Comparison of ENCODE assay signal across 22 cellular contexts in genomic region chr3:196203833-196204232, GRCh38. TPM values are rescaled to one million over a fixed set of nuclear protein-coding genes. Genes with fewer than 3 reads are reported as not detected.
DNase-seq lines count a peak whose midpoint lies in the region; ATAC-seq, FAIRE-seq and TF ChIP-seq lines count a peak whose summit lies in the region.
"Had no signal": no experiment of that assay in that cellular context is flagged by ENCODE, and none has a peak within 500 bp of the region (broad histone marks: within the 10 kb centered on the region; RNA-seq: fewer than 3 reads in every experiment).

No MANE protein-coding gene starts in this region.

- H4K20me1 ChIP-seq in GM12878 (ENCODE audit: control insufficient read depth, insufficient read depth), result no peaks in the 10 kb centered on the region

- H3K4me3 ChIP-seq in right atrium auricular region (no peak overlapping the region), GM12878 (no peak overlapping the region), upper lobe of right lung (no peak overlapping the region)
- H3K4me3 ChIP-seq in effector memory CD4-positive, alpha-beta T cell (ENCODE audit: insufficient read depth, low read depth, low read length, poor library complexity, severe bottlenecking), result no peak overlapping the region
- H3K4me3 ChIP-seq: SK-N-MC had no signal

- H3K9me3 ChIP-seq in right atrium auricular region (peaks cover 0 to 4% of the 10 kb centered on the region in 2 donors), GM12878 (replicated peaks; ENCODE audit: control insufficient read depth, insufficient read depth, low read length) (no peaks in the 10 kb centered on the region; the same call in 2 of the 3 replicates), upper lobe of right lung (no peaks in the 10 kb centered on the region)
- no peaks in the 10 kb centered on the region for H3K9me3 ChIP-seq in effector memory CD4-positive, alpha-beta T cell (ENCODE audit: control insufficient read depth, low read length)

- no peak overlapping the region for H2AFZ ChIP-seq in GM12878 (ENCODE audit: control insufficient read depth, low read depth, low read length)

- RAD21 ChIA-PET in GM12878 (lab: Charles Lee; ENCODE audit: unreplicated experiment), result interaction anchor here (1.4 kb wide), 1 partner anchor 130 kb away, joined by 4 read pairs; no protein-coding TSS in a partner anchor

- 26% methylated on average over 3 of the region's 3 CpGs for WGBS in GM12878 (ENCODE audit: insufficient coverage, insufficient replicate concordance, low lambda C conversion rate, missing lambda C conversion rate)

- CTCF ChIA-PET in GM12878 (lab: Yijun Ruan, JAX), result interaction anchor here (0.5 to 2.4 kb wide), 4 partner anchors 17 to 284 kb away, joined by 3 to 8 read pairs (median 3); no protein-coding TSS in a partner anchor

- no peaks in the 10 kb centered on the region for H3K27me3 ChIP-seq in right atrium auricular region
- H3K27me3 ChIP-seq in GM12878 (replicated peaks in 1 of 2; ENCODE audit: control insufficient read depth in 2 of 2, insufficient read depth in 2 of 2, low read length in 1 of 2), result no peaks in the 10 kb centered on the region
- no peaks in the 10 kb centered on the region for H3K27me3 ChIP-seq in upper lobe of right lung
- H3K27me3 ChIP-seq in effector memory CD4-positive, alpha-beta T cell (replicated peaks; ENCODE audit: control insufficient read depth, insufficient read depth, low read length, poor library complexity, severe bottlenecking), result no peaks in the 10 kb centered on the region

- TF ChIP-seq CTCF in right atrium auricular region (IDR thresholded peaks at IDR 0.05) (no peak), GM12878 (IDR thresholded peaks at IDR 0.05 in 2 of 3, conservative IDR thresholded peaks at IDR 0.05 in 1 of 3; ENCODE audit: control insufficient read depth in 2 of 3, extremely low read depth in 1 of 3, insufficient read depth in 1 of 3, low read depth in 3 of 3, low read length in 3 of 3) (no peak), upper lobe of right lung (IDR thresholded peaks at IDR 0.05) (no peak)

- intact Hi-C loops in Right ventricle myocardium inferior (cut with DNase I), result no loop called here
- intact Hi-C loops in GM12878 (cut with micrococcal nuclease; ENCODE audit: unreplicated experiment), result no loop called here
- intact Hi-C loops in upper lobe of right lung (cut with DNase I), result no loop called here

- no peak for FAIRE-seq in GM12878 (lab: Jason Lieb, UNC)
- FAIRE-seq: GM19239, H54, HTR-8/SVneo had no signal

- in situ Hi-C loops in GM12878 (cut with MboI), result no loop called here

- SMC1A ChIA-PET in GM12878 (lab: Charles Lee; ENCODE audit: uncharacterized antibody, unreplicated experiment), result interaction anchor here (1.2 kb wide), 1 partner anchor 131 kb away, joined by 4 read pairs; no protein-coding TSS in a partner anchor

- no peak for TF ChIP-seq RAD21 in GM12878 (IDR thresholded peaks at IDR 0.05; ENCODE audit: insufficient read depth, low read depth, low read length)

- H3K4me2 ChIP-seq in GM12878 (ENCODE audit: control insufficient read depth, insufficient read depth), result no peak overlapping the region

- H3K27ac ChIP-seq in right atrium auricular region, result no peak overlapping the region
- no peak overlapping the region for H3K27ac ChIP-seq in GM12878 (ENCODE audit: control insufficient read depth, insufficient read depth)
- H3K27ac ChIP-seq in upper lobe of right lung, result no peak overlapping the region
- H3K27ac ChIP-seq in effector memory CD4-positive, alpha-beta T cell (ENCODE audit: insufficient read depth, low read length, poor library complexity, severe bottlenecking), result no peak overlapping the region
- H3K27ac ChIP-seq: HL-60, SK-N-MC had no signal

- H3K79me2 ChIP-seq in GM12878 (ENCODE audit: control insufficient read depth, insufficient read depth, low read length), result no peaks in the 10 kb centered on the region

- no peaks in the 10 kb centered on the region for H3K36me3 ChIP-seq in right atrium auricular region
- no peaks in the 10 kb centered on the region for H3K36me3 ChIP-seq in GM12878 (ENCODE audit: control insufficient read depth in 2 of 2, insufficient read depth in 2 of 2, low read length in 1 of 2)
- H3K36me3 ChIP-seq in upper lobe of right lung, result no peaks in the 10 kb centered on the region
- no peaks in the 10 kb centered on the region for H3K36me3 ChIP-seq in effector memory CD4-positive, alpha-beta T cell (ENCODE audit: control insufficient read depth, insufficient read depth, low read length)

- DNase-seq in Right ventricle myocardium inferior (ENCODE audit: missing footprints), result no peak
- DNase-seq in right atrium auricular region (ENCODE audit: low spot score), result no peak
- peak; percentile 50 for DNase-seq in NAMALWA (ENCODE audit: low spot score)
- no peak for DNase-seq in GM12878 (ENCODE audit: low read depth, low spot score)
- DNase-seq in upper lobe of right lung, result no peak
- DNase-seq in activated naive CD4-positive, alpha-beta T cell (lab: John Stamatoyannopoulos, UW), result no peak
- DNase-seq in NCI-H774 (lab: John Stamatoyannopoulos, UW), result no peak
- DNase-seq in effector memory CD4-positive, alpha-beta T cell, result no peak
- DNase-seq: 8988T, C1 segment of cervical spinal cord, EL, NCI-H1048, NCI-H1436 treated with DMSO at 0.1 percent for 48 hours, NCI-H2081, NCI-H510A treated with DMSO at 0.1 percent for 48 hours, T-helper 1 cell had no signal

- no peak for TF ChIP-seq POLR2A in GM12878 (IDR thresholded peaks at IDR 0.05; ENCODE audit: low read depth, low read length)

- no peak overlapping the region for H3K9ac ChIP-seq in GM12878 (ENCODE audit: control insufficient read depth, insufficient read depth, low read length)

- ATAC-seq in Right ventricle myocardium inferior (peak; percentile 18), GM12878 (peak; percentile 60), upper lobe of right lung (peak; percentile 2)

- POLR2A ChIA-PET in GM12878 (lab: Charles Lee), result no interaction called here

- BruUV-seq in GM12878 (replicated peaks; lab: Mats Ljungman, UMichigan), result no TSS peak

- TF ChIP-seq EP300 in GM12878 (IDR thresholded peaks at IDR 0.05; ENCODE audit: borderline replicate concordance in 1 of 2, control insufficient read depth in 1 of 2, low read depth in 2 of 2, low read length in 2 of 2), result no peak

- H3K4me1 ChIP-seq in right atrium auricular region (no peaks in the 10 kb centered on the region), GM12878 (ENCODE audit: control insufficient read depth, insufficient read depth, low read length) (peaks cover 10% of the 10 kb centered on the region), upper lobe of right lung (peaks cover 6% of the 10 kb centered on the region)
- H3K4me1 ChIP-seq in effector memory CD4-positive, alpha-beta T cell (ENCODE audit: control insufficient read depth, insufficient read depth, low read length, poor library complexity, severe bottlenecking), result peaks cover 9% of the 10 kb centered on the region

TF ChIP-seq in GM12878, 131 proteins besides CTCF, POLR2A, EP300 and RAD21 (continues in another document):
- TF ChIP-seq SPI1 (IDR thresholded peaks at IDR 0.05; ENCODE audit: borderline replicate concordance, insufficient read depth, low read depth, low read length) (peak; percentile 88), IKZF2 (IDR thresholded peaks at IDR 0.05) (peak; percentile 36 to 47; a peak in 2 of 4 replicates)

RNA-seq across cellular contexts. Expression of gene ZDHHC19, which starts 7.4 kb away (rescaled TPM):
- total RNA-seq in Right ventricle myocardium inferior (not detected), right atrium auricular region (not detected), GM12878 (2014; rRNA removed) (not detected in 2 replicates), GM12878 (2014; rRNA removed; fragmentation: Illumina TruSeq; extraction: Trizol) (not detected in 2 replicates), GM12878 (2021) (not detected in 2 replicates), upper lobe of right lung (not detected)
- total RNA-seq in GM12878 (2013; cell fraction: nucleolus; rRNA removed), result not detected in 2 replicates
- not detected for polyA plus RNA-seq in GM12878 (2011; ENCODE audit: low read depth)
- polyA plus RNA-seq in GM12878 (2011; rRNA removed) (not detected in 2 replicates), GM12878 (2014; fragmentation: Illumina TruSeq; extraction: Trizol) (not detected in 2 replicates), GM12878 (2014; fragmentation: Nextera tagmentation; extraction: Ambion mirVana) (under 1 TPM in 1 of 2 experiments, not detected in 1; 0.26 TPM), GM12878 (2014; rRNA removed) (not detected in 2 replicates), GM12878 (2016; fragmentation: Nextera tagmentation; extraction: Ambion mirVana) (not detected)
- not detected in 2 replicates for polyA plus RNA-seq in GM12878 (2011; cell fraction: cytosol; rRNA removed)
- polyA plus RNA-seq in GM12878 (2011; cell fraction: nucleus; rRNA removed), result not detected in 2 replicates
- 0.17 TPM in 1 of 2 replicates, not detected in the other for polyA plus RNA-seq in GM12878 (2012)
- polyA minus RNA-seq in GM12878 (2011; rRNA and poly(A)+ RNA removed), result not detected in 2 replicates
- not detected in 2 replicates for polyA minus RNA-seq in GM12878 (2011; cell fraction: cytosol; rRNA and poly(A)+ RNA removed)
- polyA minus RNA-seq in GM12878 (2011; cell fraction: nucleus; rRNA and poly(A)+ RNA removed), result not detected in 2 replicates
- total RNA-seq: HFFc6 had no signal

RNA-seq across cellular contexts. Expression of gene SLC51A, which starts 12.5 kb away (rescaled TPM):
- 0.60 TPM for total RNA-seq in Right ventricle myocardium inferior
- total RNA-seq in right atrium auricular region, result under 1 TPM in 1 of 2 donors, not detected in 1; 0.35 TPM
- total RNA-seq in GM12878 (2013; cell fraction: nucleolus; rRNA removed), result not detected in 2 replicates
- total RNA-seq in GM12878 (2014; rRNA removed), result not detected in 2 replicates
- 0.18 TPM in 1 of 2 replicates, not detected in the other for total RNA-seq in GM12878 (2014; rRNA removed; fragmentation: Illumina TruSeq; extraction: Trizol)
- not detected in 2 replicates for total RNA-seq in GM12878 (2021)
- polyA plus RNA-seq in GM12878 (2011; ENCODE audit: low read depth), result 0.62 TPM
- polyA plus RNA-seq in GM12878 (2011; rRNA removed), result not detected in 2 replicates
- polyA plus RNA-seq in GM12878 (2011; cell fraction: cytosol; rRNA removed), result not detected in 2 replicates
- polyA plus RNA-seq in GM12878 (2011; cell fraction: nucleus; rRNA removed), result not detected in 2 replicates
- 2.2 and 3.2 TPM in 2 replicates for polyA plus RNA-seq in GM12878 (2012)
- not detected in 2 replicates for polyA plus RNA-seq in GM12878 (2014; fragmentation: Illumina TruSeq; extraction: Trizol)
- polyA plus RNA-seq in GM12878 (2014; fragmentation: Nextera tagmentation; extraction: Ambion mirVana), result 1 to 10 TPM in 1 of 2 experiments, under 1 TPM in 1; 0.99 to 2.1 TPM
- not detected in 2 replicates for polyA plus RNA-seq in GM12878 (2014; rRNA removed)
- polyA plus RNA-seq in GM12878 (2016; fragmentation: Nextera tagmentation; extraction: Ambion mirVana), result 1 to 10 TPM; 2.2 to 3.9 TPM
- polyA minus RNA-seq in GM12878 (2011; rRNA and poly(A)+ RNA removed), result not detected in 2 replicates
- not detected in 2 replicates for polyA minus RNA-seq in GM12878 (2011; cell fraction: cytosol; rRNA and poly(A)+ RNA removed)
- polyA minus RNA-seq in GM12878 (2011; cell fraction: nucleus; rRNA and poly(A)+ RNA removed), result not detected in 2 replicates
- total RNA-seq in upper lobe of right lung, result not detected
- total RNA-seq: HFFc6 had no signal

Comparison
In these comparisons a context has a peak if more than half of its experiments do, and no peak if none do; other contexts are left out.
1. ATAC-seq: peak in every context shown above with its lines; median percentile 60 in GM12878; 18 in Right ventricle myocardium inferior; 2 in upper lobe of right lung.